12 cellular contexts compared by ENCODE assay signal in the genomic region with DNA sequence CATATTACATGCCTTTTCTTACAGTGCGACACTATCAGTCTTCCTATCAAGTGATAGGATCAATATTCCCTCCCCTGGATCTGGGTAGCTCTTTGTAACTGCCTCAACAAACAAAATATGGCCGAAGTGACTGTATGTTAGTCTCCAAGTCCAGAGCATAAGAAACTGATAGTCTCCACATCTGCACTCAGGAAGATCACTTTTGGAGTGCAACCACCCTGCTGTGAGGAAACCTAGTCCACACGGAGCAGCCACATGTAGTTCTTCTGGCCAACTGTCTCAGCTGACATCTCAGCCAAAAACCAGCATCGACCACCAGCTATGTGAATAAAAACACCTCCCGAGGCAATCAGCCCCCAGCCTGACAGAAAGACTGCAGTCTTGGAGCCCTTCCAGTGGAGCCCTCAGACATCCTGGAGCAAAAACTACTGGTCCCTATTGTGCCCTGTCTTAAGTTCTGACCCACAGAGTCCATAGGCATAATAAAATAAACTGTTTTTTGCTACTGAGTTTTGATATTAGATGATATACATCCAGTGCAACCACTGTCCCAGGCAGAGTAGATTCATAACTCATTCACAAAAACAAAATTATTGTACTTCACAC.
DNase-seq lines count a peak whose midpoint lies in the region; ATAC-seq and FAIRE-seq lines count a peak whose summit lies in the region.
"Had no signal": no experiment of that assay in that cellular context is flagged by ENCODE, and none has a peak within 500 bp of the region (broad histone marks: within the 10 kb centered on the region; RNA-seq: fewer than 3 reads in every experiment).

No MANE protein-coding gene starts in this region.

- no peaks in the 10 kb centered on the region for H3K27me3 Mint-ChIP-seq in activated T-cell treated with anti-CD3 and anti-CD28 coated beads, Interleukin-2, amount 50 U/mL, for 24 hours
- no peaks in the 10 kb centered on the region for H3K27me3 Mint-ChIP-seq in dendritic cell treated with granulocyte-macrophage colony-stimulating factor and Interleukin-4, amounts not matched to agents 40 ng/mL and 50 ng/mL, for 4 days

- H3K9ac ChIP-seq in skeletal muscle satellite cell (ENCODE audit: low read depth, low read length): no peak overlapping the region

- intact Hi-C loops in dendritic cell treated with granulocyte-macrophage colony-stimulating factor and Interleukin-4, amounts not matched to agents 40 ng/mL and 50 ng/mL, for 4 days (cut with micrococcal nuclease): no loop called here

- peak overlapping the region; percentile 52 for H3K27ac Mint-ChIP-seq in activated T-cell treated with anti-CD3 and anti-CD28 coated beads, Interleukin-2, amount 50 U/mL, for 24 hours
- H3K27ac Mint-ChIP-seq in dendritic cell treated with granulocyte-macrophage colony-stimulating factor and Interleukin-4, amounts not matched to agents 40 ng/mL and 50 ng/mL, for 4 days: peak overlapping the region; percentile 21

- H3K9me3 Mint-ChIP-seq in activated T-cell treated with anti-CD3 and anti-CD28 coated beads, Interleukin-2, amount 50 U/mL, for 24 hours: no peaks in the 10 kb centered on the region
- H3K9me3 Mint-ChIP-seq in dendritic cell treated with granulocyte-macrophage colony-stimulating factor and Interleukin-4, amounts not matched to agents 40 ng/mL and 50 ng/mL, for 4 days: no peaks in the 10 kb centered on the region
- H3K9me3 Mint-ChIP-seq: immature natural killer cell had no signal

- no peaks in the 10 kb centered on the region for H3K36me3 Mint-ChIP-seq in activated T-cell treated with anti-CD3 and anti-CD28 coated beads, Interleukin-2, amount 50 U/mL, for 24 hours (ENCODE audit: low read depth)
- no peaks in the 10 kb centered on the region for H3K36me3 Mint-ChIP-seq in dendritic cell treated with granulocyte-macrophage colony-stimulating factor and Interleukin-4, amounts not matched to agents 40 ng/mL and 50 ng/mL, for 4 days (ENCODE audit: low read depth)
- H3K36me3 Mint-ChIP-seq: immature natural killer cell had no signal

- H3K4me2 ChIP-seq in skeletal muscle satellite cell (ENCODE audit: low read length): peak overlapping the region; percentile 11

- no peak for DNase-seq in activated T-cell treated with anti-CD3 and anti-CD28 coated beads, Interleukin-2, amount 50 U/mL, for 24 hours
- DNase-seq in activated T-cell treated with anti-CD3 and anti-CD28 coated beads, Interleukin-2, amount 50 U/mL, for 1 hour: no peak
- DNase-seq in NCI-H446 treated with DMSO at 0.1 percent for 48 hours (lab: John Stamatoyannopoulos, UW) (peak; percentile 64), HTR-8/SVneo (ENCODE audit: insufficient read length, low spot score) (no peak)
- DNase-seq: immature natural killer cell, NCI-H1092 treated with DMSO at 0.1 percent for 48 hours had no signal

- H3K4me1 ChIP-seq in skeletal muscle satellite cell (ENCODE audit: control insufficient read depth, insufficient read depth, low read length): peaks cover 74% of the 10 kb centered on the region

- FAIRE-seq in HTR-8/SVneo (lab: Jason Lieb, UNC): no peak
- FAIRE-seq: endothelial cell of umbilical vein had no signal

- no peak overlapping the region for H3K4me3 Mint-ChIP-seq in activated T-cell treated with anti-CD3 and anti-CD28 coated beads, Interleukin-2, amount 50 U/mL, for 24 hours
- H3K4me3 Mint-ChIP-seq in dendritic cell treated with granulocyte-macrophage colony-stimulating factor and Interleukin-4, amounts not matched to agents 40 ng/mL and 50 ng/mL, for 4 days: no peak overlapping the region
- H3K4me3 Mint-ChIP-seq: immature natural killer cell had no signal

- H3K9me3 ChIP-seq in skeletal muscle satellite cell (replicated peaks; ENCODE audit: low read length): no peaks in the 10 kb centered on the region
- H3K9me3 ChIP-seq: thoracic aorta had no signal

- no peaks in the 10 kb centered on the region for H3K36me3 ChIP-seq in skeletal muscle satellite cell (ENCODE audit: insufficient read depth, low read length)
- H3K36me3 ChIP-seq: thoracic aorta had no signal

- ATAC-seq in HG02852 (IDR thresholded peaks at IDR 0.05; ENCODE audit: unreplicated experiment): no peak
- ATAC-seq in HG03520 (IDR thresholded peaks at IDR 0.05; ENCODE audit: unreplicated experiment): no peak

- H3K4me1 Mint-ChIP-seq in activated T-cell treated with anti-CD3 and anti-CD28 coated beads, Interleukin-2, amount 50 U/mL, for 24 hours (ENCODE audit: low read depth): peaks cover 80% of the 10 kb centered on the region
- peaks cover 59% of the 10 kb centered on the region for H3K4me1 Mint-ChIP-seq in dendritic cell treated with granulocyte-macrophage colony-stimulating factor and Interleukin-4, amounts not matched to agents 40 ng/mL and 50 ng/mL, for 4 days (ENCODE audit: low read depth)

- no peaks in the 10 kb centered on the region for H3K27me3 ChIP-seq in skeletal muscle satellite cell (ENCODE audit: control insufficient read depth, insufficient read depth, low read length)

- H3K4me3 ChIP-seq in skeletal muscle satellite cell (ENCODE audit: low read length): no peak overlapping the region
- H3K4me3 ChIP-seq: thoracic aorta had no signal
